ENCODE assay signal across 1 cellular context in the genomic region with DNA sequence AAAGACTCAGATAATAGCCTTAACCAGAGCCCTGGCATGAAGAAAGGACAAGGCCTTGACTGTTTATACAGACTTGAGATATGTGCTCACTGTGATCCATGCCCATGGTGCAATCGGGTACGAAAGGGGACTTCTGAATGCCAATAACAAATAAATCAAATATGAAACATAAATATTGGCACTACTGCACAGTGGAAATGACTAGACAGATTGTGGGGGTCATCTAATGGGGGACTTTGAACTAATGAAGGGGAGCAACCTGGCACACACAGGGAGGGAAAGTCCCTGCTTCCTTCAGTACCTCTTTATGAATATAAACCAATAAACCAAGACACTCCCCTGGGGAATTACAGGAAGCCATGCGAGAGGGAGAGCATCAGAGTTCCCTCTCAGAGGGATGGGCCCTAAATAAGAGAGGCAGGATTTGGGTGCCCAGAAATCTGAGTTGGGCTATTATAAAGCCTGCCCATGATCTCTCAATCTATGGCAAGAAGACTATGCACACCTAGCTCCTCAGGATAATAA.
TF ChIP-seq lines count a peak whose summit lies in the region.

No MANE protein-coding gene starts in this region.

TF ChIP-seq in HepG2, 621 proteins besides CTCF, POLR2A, EP300 and RAD21:
- TF ChIP-seq YY1 (IDR thresholded peaks at IDR 0.05; ENCODE audit: insufficient read depth, insufficient replicate concordance, low read depth, low read length) = no peak
- TF ChIP-seq JUNB (CRISPR knock-in tag; IDR thresholded peaks at IDR 0.05; ENCODE audit: borderline replicate concordance) = no peak
- TF ChIP-seq PRPF4 (IDR thresholded peaks at IDR 0.05; ENCODE audit: low read depth, low read length, poor library complexity, severe bottlenecking) = no peak
- no peak for TF ChIP-seq JARID2 (CRISPR knock-in tag; IDR thresholded peaks at IDR 0.05; ENCODE audit: insufficient replicate concordance)
- no peak for TF ChIP-seq MYC (CRISPR knock-in tag; IDR thresholded peaks at IDR 0.05; ENCODE audit: borderline replicate concordance)
- TF ChIP-seq EZH2 (conservative IDR thresholded peaks at IDR 0.05; ENCODE audit: low read depth, low read length) = no peak
- TF ChIP-seq SP5 (CRISPR knock-in tag; IDR thresholded peaks at IDR 0.05; ENCODE audit: borderline replicate concordance, low read depth) = no peak
- TF ChIP-seq, protein P1, sequence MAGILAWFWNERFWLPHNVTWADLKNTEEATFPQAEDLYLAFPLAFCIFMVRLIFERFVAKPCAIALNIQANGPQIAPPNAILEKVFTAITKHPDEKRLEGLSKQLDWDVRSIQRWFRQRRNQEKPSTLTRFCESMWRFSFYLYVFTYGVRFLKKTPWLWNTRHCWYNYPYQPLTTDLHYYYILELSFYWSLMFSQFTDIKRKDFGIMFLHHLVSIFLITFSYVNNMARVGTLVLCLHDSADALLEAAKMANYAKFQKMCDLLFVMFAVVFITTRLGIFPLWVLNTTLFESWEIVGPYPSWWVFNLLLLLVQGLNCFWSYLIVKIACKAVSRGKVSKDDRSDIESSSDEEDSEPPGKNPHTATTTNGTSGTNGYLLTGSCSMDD (CRISPR knock-in tag; IDR thresholded peaks at IDR 0.05) = no peak
- no peak for TF ChIP-seq MAF1 (CRISPR knock-in tag; IDR thresholded peaks at IDR 0.05; ENCODE audit: borderline replicate concordance)
